ENCODE assay signal across 27 cellular contexts in genomic region chr4:160238790-160239189, GRCh38.
"Had no signal": no experiment of that assay in that cellular context is flagged by ENCODE, and none has a peak within 500 bp of the region (broad histone marks: within the 10 kb centered on the region; RNA-seq: fewer than 3 reads in every experiment).

No MANE protein-coding gene starts in this region.

- H3K27me3 Mint-ChIP-seq: activated CD4-positive, alpha-beta T cell treated with anti-CD3 and anti-CD28 coated beads for 36 hours; activated CD8-positive, alpha-beta memory T cell treated with anti-CD3 and anti-CD28 coated beads, Interleukin-2, amount 10 ng/mL, durations not matched to agents 7 days and 5 days; stimulated activated naive CD8-positive, alpha-beta T cell treated with anti-CD3 and anti-CD28 coated beads, Interleukin-15, Interleukin-2, amounts not matched to agents 100 ng/mL and 50 ng/mL, for 24 hours had no signal

- H3K27ac Mint-ChIP-seq: activated CD4-positive, alpha-beta T cell treated with anti-CD3 and anti-CD28 coated beads for 36 hours; activated CD8-positive, alpha-beta memory T cell treated with anti-CD3 and anti-CD28 coated beads, Interleukin-2, amount 10 ng/mL, durations not matched to agents 7 days and 5 days; activated CD8-positive, alpha-beta T cell treated with anti-CD3 and anti-CD28 coated beads, Interleukin-2, amount 10 ng/mL, durations not matched to agents 7 days and 5 days; activated naive CD4-positive, alpha-beta T cell treated with anti-CD3 and anti-CD28 coated beads, Interleukin-2, amount 50 U/mL, for 72 hours; natural killer cell; neural progenitor cell; stimulated activated effector memory CD8-positive, alpha-beta T cell treated with anti-CD3 and anti-CD28 coated beads, Interleukin-12 subunit alpha, Interleukin-12 subunit beta, amount 100 ng/mL, for 72 hours; stimulated activated naive CD8-positive, alpha-beta T cell treated with anti-CD3 and anti-CD28 coated beads, Interleukin-15, Interleukin-2, amounts not matched to agents 100 ng/mL and 50 ng/mL, for 24 hours had no signal

- ATAC-seq: activated CD4-positive, alpha-beta T cell treated with anti-CD3 and anti-CD28 coated beads for 36 hours; activated CD8-positive, alpha-beta memory T cell treated with anti-CD3 and anti-CD28 coated beads, Interleukin-2, amount 10 ng/mL, durations not matched to agents 7 days and 5 days; activated CD8-positive, alpha-beta T cell treated with anti-CD3 and anti-CD28 coated beads, Interleukin-2, amount 10 ng/mL, durations not matched to agents 7 days and 5 days; activated naive CD4-positive, alpha-beta T cell treated with anti-CD3 and anti-CD28 coated beads, Interleukin-2, amount 50 U/mL, for 72 hours; left lung; lower lobe of right lung; natural killer cell; psoas muscle; stimulated activated effector memory CD8-positive, alpha-beta T cell treated with anti-CD3 and anti-CD28 coated beads, Interleukin-12 subunit alpha, Interleukin-12 subunit beta, amount 100 ng/mL, for 72 hours had no signal

- DNase-seq: activated CD4-positive, alpha-beta T cell treated with anti-CD3 and anti-CD28 coated beads for 36 hours; activated CD4-positive, CD25-positive, alpha-beta regulatory T cell; activated CD8-positive, alpha-beta memory T cell treated with anti-CD3 and anti-CD28 coated beads, Interleukin-2, amount 10 ng/mL, durations not matched to agents 7 days and 5 days; activated CD8-positive, alpha-beta T cell treated with anti-CD3 and anti-CD28 coated beads, Interleukin-2, amount 10 ng/mL, durations not matched to agents 7 days and 5 days; activated naive CD4-positive, alpha-beta T cell; activated T-cell treated with anti-CD3 and anti-CD28 coated beads, Interleukin-2, amount 50 U/mL, for 48 hours; cerebellar nuclear complex; colonic mucosa; effector CD8-positive, alpha-beta T cell; esophagus squamous epithelium; left lung; lower lobe of right lung; mesendoderm; natural killer cell; occipital lobe; psoas muscle; stimulated activated CD4-positive, alpha-beta T cell treated with anti-CD3 and anti-CD28 coated beads, Interleukin-2, amount 100 ng/mL, for 48 hours; thyroid gland; upper lobe of left lung had no signal

- H3K4me3 Mint-ChIP-seq: activated CD4-positive, alpha-beta T cell treated with anti-CD3 and anti-CD28 coated beads for 36 hours; activated CD8-positive, alpha-beta memory T cell treated with anti-CD3 and anti-CD28 coated beads, Interleukin-2, amount 10 ng/mL, durations not matched to agents 7 days and 5 days; activated CD8-positive, alpha-beta T cell treated with anti-CD3 and anti-CD28 coated beads, Interleukin-2, amount 10 ng/mL, durations not matched to agents 7 days and 5 days; natural killer cell; neural progenitor cell; stimulated activated effector memory CD8-positive, alpha-beta T cell treated with anti-CD3 and anti-CD28 coated beads, Interleukin-12 subunit alpha, Interleukin-12 subunit beta, amount 100 ng/mL, for 72 hours; stimulated activated naive CD8-positive, alpha-beta T cell treated with anti-CD3 and anti-CD28 coated beads, Interleukin-15, Interleukin-2, amounts not matched to agents 100 ng/mL and 50 ng/mL, for 24 hours had no signal

- H3K27me3 ChIP-seq: colonic mucosa, esophagus squamous epithelium, left lung, neural progenitor cell, thyroid gland, upper lobe of left lung, vagina had no signal

- H3K36me3 Mint-ChIP-seq: activated CD8-positive, alpha-beta memory T cell treated with anti-CD3 and anti-CD28 coated beads, Interleukin-2, amount 10 ng/mL, durations not matched to agents 7 days and 5 days; neural progenitor cell; stimulated activated effector memory CD8-positive, alpha-beta T cell treated with anti-CD3 and anti-CD28 coated beads, Interleukin-12 subunit alpha, Interleukin-12 subunit beta, amount 100 ng/mL, for 72 hours had no signal

- H3K79me2 ChIP-seq: parathyroid adenoma had no signal

- H3K9me3 ChIP-seq: colonic mucosa, psoas muscle, thyroid gland, vagina had no signal

- H3K4me1 Mint-ChIP-seq: activated CD4-positive, alpha-beta T cell treated with anti-CD3 and anti-CD28 coated beads for 36 hours; activated CD8-positive, alpha-beta memory T cell treated with anti-CD3 and anti-CD28 coated beads, Interleukin-2, amount 10 ng/mL, durations not matched to agents 7 days and 5 days; natural killer cell; neural progenitor cell; stimulated activated effector memory CD8-positive, alpha-beta T cell treated with anti-CD3 and anti-CD28 coated beads, Interleukin-12 subunit alpha, Interleukin-12 subunit beta, amount 100 ng/mL, for 72 hours had no signal

- H3K36me3 ChIP-seq: colonic mucosa, esophagus squamous epithelium, left lung, lower lobe of right lung, neural progenitor cell, thyroid gland, upper lobe of left lung, vagina had no signal

- H3K4me3 ChIP-seq: colonic mucosa, esophagus squamous epithelium, left lung, lower lobe of right lung, neural progenitor cell, psoas muscle, thyroid gland, upper lobe of left lung, vagina had no signal

- H2AFZ ChIP-seq: neural progenitor cell, parathyroid adenoma had no signal

- H3K9ac ChIP-seq: neural progenitor cell, parathyroid adenoma had no signal

- H3K4me2 ChIP-seq: neural progenitor cell had no signal

- H3K27ac ChIP-seq: colonic mucosa, epithelial cell of prostate, esophagus squamous epithelium, left lung, lower lobe of right lung, neural progenitor cell, parathyroid adenoma, psoas muscle, thyroid gland, upper lobe of left lung, vagina had no signal

- FAIRE-seq: islet of Langerhans had no signal

- H3K4me1 ChIP-seq: colonic mucosa, esophagus squamous epithelium, left lung, lower lobe of right lung, neural progenitor cell, parathyroid adenoma, psoas muscle, thyroid gland, upper lobe of left lung, vagina had no signal
